Comparison of ENCODE assay signal across 10 cellular contexts in the genomic region with DNA sequence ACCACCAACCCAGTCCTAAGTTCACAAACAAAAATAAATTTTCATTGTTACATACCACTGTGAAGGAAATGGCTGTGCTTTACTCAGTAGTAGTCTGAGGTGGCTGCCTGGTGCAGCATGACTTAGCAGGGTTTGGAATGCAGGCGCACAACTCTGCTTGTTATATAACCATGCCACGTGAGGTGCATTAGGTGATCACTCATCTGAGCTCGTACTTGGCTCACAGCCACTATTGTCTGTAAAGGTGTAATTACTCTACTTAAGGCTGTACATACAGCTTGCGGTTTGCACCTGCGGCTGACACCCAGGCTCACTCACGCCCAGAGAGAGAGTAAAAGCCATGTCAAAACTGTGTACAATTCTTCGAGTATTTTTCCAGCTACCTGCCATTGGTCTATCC.
A peak's percentile ranks its signal among the peaks of the same experiment; 100 is the strongest.
DNase-seq lines count a peak whose midpoint lies in the region; ATAC-seq and TF ChIP-seq lines count a peak whose summit lies in the region.
"Had no signal": no experiment of that assay in that cellular context is flagged by ENCODE, and none has a peak within 500 bp of the region (broad histone marks: within the 10 kb centered on the region; RNA-seq: fewer than 3 reads in every experiment).

No MANE protein-coding gene starts in this region.

- peaks cover 2% of the 10 kb centered on the region for H3K27me3 Mint-ChIP-seq in activated CD8-positive, alpha-beta T cell treated with anti-CD3 and anti-CD28 coated beads for 36 hours

- POLR2A ChIA-PET in activated CD8-positive, alpha-beta T cell treated with anti-CD3 and anti-CD28 coated beads for 36 hours (lab: Charles Lee) = no interaction called here

- peak; percentile 97 for ATAC-seq in RWPE2 (ENCODE audit: low read depth)
- peak; percentile 70 for ATAC-seq in left lung
- ATAC-seq in activated CD8-positive, alpha-beta T cell treated with anti-CD3 and anti-CD28 coated beads for 36 hours = no peak
- no peak for ATAC-seq in GM19467 (IDR thresholded peaks at IDR 0.05; ENCODE audit: unreplicated experiment)

- H3K9me3 Mint-ChIP-seq in activated CD8-positive, alpha-beta T cell treated with anti-CD3 and anti-CD28 coated beads for 36 hours = no peaks in the 10 kb centered on the region

- no peaks in the 10 kb centered on the region for H3K27me3 ChIP-seq in RWPE2 (ENCODE audit: insufficient read depth, poor library complexity, severe bottlenecking)
- H3K27me3 ChIP-seq in left lung = no peaks in the 10 kb centered on the region

- CTCF ChIA-PET in activated CD8-positive, alpha-beta T cell treated with anti-CD3 and anti-CD28 coated beads for 36 hours (lab: Charles Lee) = interaction anchor here (1.0 kb wide), 1 partner anchor 353 kb away, joined by 4 read pairs; no protein-coding TSS in a partner anchor

- no peak overlapping the region for H3K4me3 ChIP-seq in RWPE2 (ENCODE audit: severe bottlenecking)
- H3K4me3 ChIP-seq in left lung = no peak overlapping the region

- TF ChIP-seq CTCF in RWPE2 (IDR thresholded peaks at IDR 0.05; ENCODE audit: poor library complexity, severe bottlenecking) (no peak), left lung (IDR thresholded peaks at IDR 0.05) (no peak)
- TF ChIP-seq CTCF in activated CD8-positive, alpha-beta T cell treated with anti-CD3 and anti-CD28 coated beads for 36 hours (IDR thresholded peaks at IDR 0.05) = no peak

- H3K36me3 Mint-ChIP-seq in activated CD8-positive, alpha-beta T cell treated with anti-CD3 and anti-CD28 coated beads for 36 hours (ENCODE audit: low read depth) = no peaks in the 10 kb centered on the region

- H3K4me1 Mint-ChIP-seq in activated CD8-positive, alpha-beta T cell treated with anti-CD3 and anti-CD28 coated beads for 36 hours (ENCODE audit: low read depth) = no peaks in the 10 kb centered on the region

- no peaks in the 10 kb centered on the region for H3K9me3 ChIP-seq in RWPE2 (ENCODE audit: severe bottlenecking)
- no peaks in the 10 kb centered on the region for H3K9me3 ChIP-seq in left lung

- H3K36me3 ChIP-seq in RWPE2 (ENCODE audit: low read depth) = no peaks in the 10 kb centered on the region
- no peaks in the 10 kb centered on the region for H3K36me3 ChIP-seq in left lung

- peak overlapping the region; percentile 25 for H3K27ac ChIP-seq in RWPE2 (ENCODE audit: poor library complexity, severe bottlenecking)
- no peak overlapping the region for H3K27ac ChIP-seq in left lung
- H3K27ac ChIP-seq in substantia nigra (ENCODE audit: low read depth, low read length, poor library complexity, severe bottlenecking) = no peak overlapping the region

- DNase-seq in D341Med (ENCODE audit: low spot score) (peak; percentile 32), NCI-H1417 (lab: John Stamatoyannopoulos, UW) (peak; percentile 35 to 99 (median 90)), RWPE2 (ENCODE audit: low spot score) (peak; percentile 86), left lung (no peak), substantia nigra (lab: John Stamatoyannopoulos, UW) (no peak), midbrain (lab: John Stamatoyannopoulos, UW) (no peak)
- no peak for DNase-seq in activated CD8-positive, alpha-beta T cell treated with anti-CD3 and anti-CD28 coated beads for 36 hours
- DNase-seq: activated CD8-positive, alpha-beta memory T cell treated with anti-CD3 and anti-CD28 coated beads for 24 hours; NCI-H526 treated with DMSO at 0.1 percent for 48 hours had no signal

- H3K4me3 Mint-ChIP-seq in activated CD8-positive, alpha-beta T cell treated with anti-CD3 and anti-CD28 coated beads for 36 hours = no peak overlapping the region

- peaks cover 11% of the 10 kb centered on the region for H3K4me1 ChIP-seq in RWPE2 (ENCODE audit: insufficient read depth, poor library complexity, severe bottlenecking)
- no peaks in the 10 kb centered on the region for H3K4me1 ChIP-seq in left lung

- H3K27ac Mint-ChIP-seq in activated CD8-positive, alpha-beta T cell treated with anti-CD3 and anti-CD28 coated beads for 36 hours = no peak overlapping the region

- intact Hi-C loops in left lung (cut with DNase I) = no loop called here
- intact Hi-C loops in activated CD8-positive, alpha-beta T cell treated with anti-CD3 and anti-CD28 coated beads for 36 hours (cut with micrococcal nuclease) = no loop called here

Comparison
In these comparisons a context has a peak if more than half of its experiments do, and no peak if none do; other contexts are left out.
1. DNase-seq: peak in D341Med (single experiment), NCI-H1417 (3 of 3) and RWPE2 (single experiment); none in left lung (0 of 2), substantia nigra (0 of 49), activated CD8-positive, alpha-beta T cell treated with anti-CD3 and anti-CD28 coated beads for 36 hours (single experiment) and midbrain (single experiment).
2. ATAC-seq: peak in RWPE2 (single experiment) and left lung (single experiment); none in activated CD8-positive, alpha-beta T cell treated with anti-CD3 and anti-CD28 coated beads for 36 hours (single experiment) and GM19467 (single experiment).